Comparison of ENCODE assay signal across 1 cellular context in genomic region chr1:111864862-111865261, GRCh38.
A peak's percentile ranks its signal among the peaks of the same experiment; 100 is the strongest.
TF ChIP-seq lines count a peak whose summit lies in the region.

No MANE protein-coding gene starts in this region.

TF ChIP-seq in HEK293, 187 proteins besides CTCF, POLR2A, EP300 and RAD21 (continued from another document):
- TF ChIP-seq REST (tag by site-specific recombination; IDR thresholded peaks at IDR 0.05) (peak; percentile 94), ZNF341 (tag by site-specific recombination; IDR thresholded peaks at IDR 0.05; ENCODE audit: low read depth) (0 out of 2 replicates have a peak, but pooled peaks have one; percentile 34)
TF ChIP-seq in HEK293: peak in this region for 2.
